Comparison of ENCODE assay signal across 1 cellular context in the genomic region with DNA sequence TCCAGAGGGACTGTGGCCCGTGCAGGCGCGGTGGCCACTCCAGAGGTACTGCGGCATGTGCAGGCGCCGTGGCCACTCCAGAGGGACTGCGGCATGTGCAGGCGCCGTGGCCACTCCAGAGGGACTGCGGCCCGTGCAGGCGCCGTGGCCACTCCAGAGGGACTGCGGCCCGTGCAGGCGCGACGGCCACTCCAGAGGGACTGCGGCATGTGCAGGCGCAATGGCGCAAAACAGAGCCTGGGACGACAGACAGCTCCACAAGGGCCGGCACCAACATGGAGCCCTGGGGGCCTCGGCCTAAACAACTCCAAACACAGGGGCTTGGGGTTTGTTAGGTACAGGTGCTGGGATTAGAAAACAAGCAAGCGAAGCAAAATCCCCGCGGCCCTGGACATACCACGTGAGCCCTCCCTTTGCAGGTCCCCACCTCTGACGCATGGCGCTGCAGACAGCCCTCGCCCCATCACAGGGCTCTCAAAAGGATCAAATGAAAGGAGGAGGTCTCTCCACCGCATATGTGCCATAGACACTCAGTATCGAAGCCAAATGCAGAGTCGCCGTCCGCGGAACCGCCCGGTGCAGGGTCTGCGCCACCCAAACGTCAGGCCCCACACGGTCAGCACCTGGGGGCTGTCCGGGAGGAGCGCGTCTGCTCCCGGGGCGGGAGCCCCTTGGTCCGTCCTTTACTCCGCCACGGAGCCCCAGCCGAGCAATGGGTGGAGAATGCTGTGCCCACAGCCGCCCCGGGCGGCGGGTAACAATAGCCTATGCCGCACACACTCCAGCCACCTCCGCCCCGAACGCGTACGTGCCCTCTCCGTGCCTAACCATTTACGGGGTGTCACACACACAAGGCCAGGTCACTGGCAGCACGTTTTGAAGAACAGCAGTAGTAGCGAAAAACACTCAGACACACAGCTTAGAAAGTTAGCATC.
TF ChIP-seq lines count a peak whose summit lies in the region.

No MANE protein-coding gene starts in this region.

TF ChIP-seq in WTC11, 78 proteins besides CTCF, POLR2A, EP300 and RAD21 (continued from another document):
- TF ChIP-seq, protein P1, sequence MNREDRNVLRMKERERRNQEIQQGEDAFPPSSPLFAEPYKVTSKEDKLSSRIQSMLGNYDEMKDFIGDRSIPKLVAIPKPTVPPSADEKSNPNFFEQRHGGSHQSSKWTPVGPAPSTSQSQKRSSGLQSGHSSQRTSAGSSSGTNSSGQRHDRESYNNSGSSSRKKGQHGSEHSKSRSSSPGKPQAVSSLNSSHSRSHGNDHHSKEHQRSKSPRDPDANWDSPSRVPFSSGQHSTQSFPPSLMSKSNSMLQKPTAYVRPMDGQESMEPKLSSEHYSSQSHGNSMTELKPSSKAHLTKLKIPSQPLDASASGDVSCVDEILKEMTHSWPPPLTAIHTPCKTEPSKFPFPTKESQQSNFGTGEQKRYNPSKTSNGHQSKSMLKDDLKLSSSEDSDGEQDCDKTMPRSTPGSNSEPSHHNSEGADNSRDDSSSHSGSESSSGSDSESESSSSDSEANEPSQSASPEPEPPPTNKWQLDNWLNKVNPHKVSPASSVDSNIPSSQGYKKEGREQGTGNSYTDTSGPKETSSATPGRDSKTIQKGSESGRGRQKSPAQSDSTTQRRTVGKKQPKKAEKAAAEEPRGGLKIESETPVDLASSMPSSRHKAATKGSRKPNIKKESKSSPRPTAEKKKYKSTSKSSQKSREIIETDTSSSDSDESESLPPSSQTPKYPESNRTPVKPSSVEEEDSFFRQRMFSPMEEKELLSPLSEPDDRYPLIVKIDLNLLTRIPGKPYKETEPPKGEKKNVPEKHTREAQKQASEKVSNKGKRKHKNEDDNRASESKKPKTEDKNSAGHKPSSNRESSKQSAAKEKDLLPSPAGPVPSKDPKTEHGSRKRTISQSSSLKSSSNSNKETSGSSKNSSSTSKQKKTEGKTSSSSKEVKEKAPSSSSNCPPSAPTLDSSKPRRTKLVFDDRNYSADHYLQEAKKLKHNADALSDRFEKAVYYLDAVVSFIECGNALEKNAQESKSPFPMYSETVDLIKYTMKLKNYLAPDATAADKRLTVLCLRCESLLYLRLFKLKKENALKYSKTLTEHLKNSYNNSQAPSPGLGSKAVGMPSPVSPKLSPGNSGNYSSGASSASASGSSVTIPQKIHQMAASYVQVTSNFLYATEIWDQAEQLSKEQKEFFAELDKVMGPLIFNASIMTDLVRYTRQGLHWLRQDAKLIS (CRISPR knock-in tag; IDR thresholded peaks at IDR 0.05; ENCODE audit: borderline replicate concordance), result no peak
- TF ChIP-seq, protein P2, sequence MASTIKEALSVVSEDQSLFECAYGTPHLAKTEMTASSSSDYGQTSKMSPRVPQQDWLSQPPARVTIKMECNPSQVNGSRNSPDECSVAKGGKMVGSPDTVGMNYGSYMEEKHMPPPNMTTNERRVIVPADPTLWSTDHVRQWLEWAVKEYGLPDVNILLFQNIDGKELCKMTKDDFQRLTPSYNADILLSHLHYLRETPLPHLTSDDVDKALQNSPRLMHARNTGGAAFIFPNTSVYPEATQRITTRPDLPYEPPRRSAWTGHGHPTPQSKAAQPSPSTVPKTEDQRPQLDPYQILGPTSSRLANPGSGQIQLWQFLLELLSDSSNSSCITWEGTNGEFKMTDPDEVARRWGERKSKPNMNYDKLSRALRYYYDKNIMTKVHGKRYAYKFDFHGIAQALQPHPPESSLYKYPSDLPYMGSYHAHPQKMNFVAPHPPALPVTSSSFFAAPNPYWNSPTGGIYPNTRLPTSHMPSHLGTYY (CRISPR knock-in tag; IDR thresholded peaks at IDR 0.05), result no peak
- TF ChIP-seq KAT7 (CRISPR knock-in tag; IDR thresholded peaks at IDR 0.05; ENCODE audit: borderline replicate concordance), result no peak
- TF ChIP-seq, protein P3, sequence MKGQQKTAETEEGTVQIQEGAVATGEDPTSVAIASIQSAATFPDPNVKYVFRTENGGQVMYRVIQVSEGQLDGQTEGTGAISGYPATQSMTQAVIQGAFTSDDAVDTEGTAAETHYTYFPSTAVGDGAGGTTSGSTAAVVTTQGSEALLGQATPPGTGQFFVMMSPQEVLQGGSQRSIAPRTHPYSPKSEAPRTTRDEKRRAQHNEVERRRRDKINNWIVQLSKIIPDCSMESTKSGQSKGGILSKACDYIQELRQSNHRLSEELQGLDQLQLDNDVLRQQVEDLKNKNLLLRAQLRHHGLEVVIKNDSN (CRISPR knock-in tag; IDR thresholded peaks at IDR 0.05), result no peak
- TF ChIP-seq, protein P4, sequence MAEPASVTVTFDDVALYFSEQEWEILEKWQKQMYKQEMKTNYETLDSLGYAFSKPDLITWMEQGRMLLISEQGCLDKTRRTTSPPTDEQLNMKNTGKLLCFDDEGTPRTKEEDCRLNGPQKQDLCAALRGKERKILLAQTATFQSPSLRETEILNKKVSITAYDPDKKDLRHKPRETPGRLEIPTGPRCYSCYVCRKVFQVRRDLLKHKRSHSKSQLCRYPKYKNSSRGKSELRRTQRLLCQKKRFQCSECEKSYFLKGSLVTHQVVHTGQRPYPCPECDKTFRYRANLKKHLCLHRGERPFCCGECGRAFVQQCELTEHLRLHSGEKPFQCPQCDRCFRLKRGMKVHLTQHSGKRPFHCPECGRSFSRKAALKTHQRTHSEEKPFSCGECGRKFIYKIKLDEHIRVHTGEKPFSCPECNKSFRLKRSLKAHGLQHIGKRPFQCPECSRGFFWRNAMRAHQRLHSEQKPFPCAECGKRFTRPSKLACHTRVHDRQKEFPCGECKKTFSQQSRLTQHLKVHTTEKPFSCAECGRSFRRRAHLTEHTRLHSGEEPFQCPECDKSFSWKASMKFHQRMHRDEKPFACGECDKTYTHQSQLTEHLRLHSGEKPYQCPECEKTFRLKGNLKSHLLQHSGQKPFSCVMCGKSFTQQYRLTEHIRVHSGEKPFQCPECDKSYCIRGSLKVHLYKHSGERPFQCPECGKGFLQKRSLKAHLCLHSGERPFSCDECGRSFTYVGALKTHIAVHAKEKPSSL (CRISPR knock-in tag; conservative IDR thresholded peaks at IDR 0.05), result no peak
- no peak for TF ChIP-seq CREB1 (CRISPR knock-in tag; IDR thresholded peaks at IDR 0.05)
- TF ChIP-seq, protein P5, sequence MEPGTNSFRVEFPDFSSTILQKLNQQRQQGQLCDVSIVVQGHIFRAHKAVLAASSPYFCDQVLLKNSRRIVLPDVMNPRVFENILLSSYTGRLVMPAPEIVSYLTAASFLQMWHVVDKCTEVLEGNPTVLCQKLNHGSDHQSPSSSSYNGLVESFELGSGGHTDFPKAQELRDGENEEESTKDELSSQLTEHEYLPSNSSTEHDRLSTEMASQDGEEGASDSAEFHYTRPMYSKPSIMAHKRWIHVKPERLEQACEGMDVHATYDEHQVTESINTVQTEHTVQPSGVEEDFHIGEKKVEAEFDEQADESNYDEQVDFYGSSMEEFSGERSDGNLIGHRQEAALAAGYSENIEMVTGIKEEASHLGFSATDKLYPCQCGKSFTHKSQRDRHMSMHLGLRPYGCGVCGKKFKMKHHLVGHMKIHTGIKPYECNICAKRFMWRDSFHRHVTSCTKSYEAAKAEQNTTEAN (CRISPR knock-in tag; IDR thresholded peaks at IDR 0.05), result no peak
- no peak for TF ChIP-seq ZNF121 (CRISPR knock-in tag; IDR thresholded peaks at IDR 0.05)
- TF ChIP-seq SMAD3 (CRISPR knock-in tag; IDR thresholded peaks at IDR 0.05; ENCODE audit: borderline replicate concordance), result no peak
- TF ChIP-seq RELA (CRISPR knock-in tag; IDR thresholded peaks at IDR 0.05; ENCODE audit: borderline replicate concordance), result no peak
